Comparison of ENCODE assay signal across 1 cellular context in the genomic region with DNA sequence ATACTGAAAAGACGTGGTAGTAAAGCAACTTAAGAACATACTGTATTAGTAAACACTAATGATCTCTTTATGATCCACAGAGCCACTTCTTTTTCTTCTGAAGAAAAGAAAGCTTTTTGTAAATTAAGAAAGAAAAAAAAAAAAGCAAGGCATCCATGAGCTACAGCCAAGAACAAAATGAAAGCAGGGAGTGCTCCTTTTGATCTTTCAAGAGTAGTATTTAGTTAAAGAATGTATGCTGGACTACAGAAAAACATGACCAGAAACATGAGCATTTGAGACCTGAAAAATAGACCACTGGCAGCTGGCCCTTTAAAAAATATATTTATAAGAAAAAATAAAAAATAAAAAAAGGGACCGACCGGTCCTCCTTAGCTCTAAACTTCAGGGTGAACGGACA.
TF ChIP-seq lines count a peak whose summit lies in the region.

No MANE protein-coding gene starts in this region.

TF ChIP-seq in HEK293T, 16 proteins besides CTCF, POLR2A, EP300 and RAD21 (continued from another document):
- TF ChIP-seq, protein P1, sequence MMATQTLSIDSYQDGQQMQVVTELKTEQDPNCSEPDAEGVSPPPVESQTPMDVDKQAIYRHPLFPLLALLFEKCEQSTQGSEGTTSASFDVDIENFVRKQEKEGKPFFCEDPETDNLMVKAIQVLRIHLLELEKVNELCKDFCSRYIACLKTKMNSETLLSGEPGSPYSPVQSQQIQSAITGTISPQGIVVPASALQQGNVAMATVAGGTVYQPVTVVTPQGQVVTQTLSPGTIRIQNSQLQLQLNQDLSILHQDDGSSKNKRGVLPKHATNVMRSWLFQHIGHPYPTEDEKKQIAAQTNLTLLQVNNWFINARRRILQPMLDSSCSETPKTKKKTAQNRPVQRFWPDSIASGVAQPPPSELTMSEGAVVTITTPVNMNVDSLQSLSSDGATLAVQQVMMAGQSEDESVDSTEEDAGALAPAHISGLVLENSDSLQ (IDR thresholded peaks at IDR 0.05) = no peak
- TF ChIP-seq L3MBTL2 (conservative IDR thresholded peaks at IDR 0.05) (no peak), FOXA1 (IDR thresholded peaks at IDR 0.05) (no peak), ELF4 (IDR thresholded peaks at IDR 0.05) (no peak), FOXM1 (IDR thresholded peaks at IDR 0.05; ENCODE audit: borderline replicate concordance) (no peak), FOXK2 (IDR thresholded peaks at IDR 0.05) (no peak), SUZ12 (IDR thresholded peaks at IDR 0.05) (no peak), LEF1 (IDR thresholded peaks at IDR 0.05; ENCODE audit: borderline replicate concordance) (no peak)
